In the genomic region with DNA sequence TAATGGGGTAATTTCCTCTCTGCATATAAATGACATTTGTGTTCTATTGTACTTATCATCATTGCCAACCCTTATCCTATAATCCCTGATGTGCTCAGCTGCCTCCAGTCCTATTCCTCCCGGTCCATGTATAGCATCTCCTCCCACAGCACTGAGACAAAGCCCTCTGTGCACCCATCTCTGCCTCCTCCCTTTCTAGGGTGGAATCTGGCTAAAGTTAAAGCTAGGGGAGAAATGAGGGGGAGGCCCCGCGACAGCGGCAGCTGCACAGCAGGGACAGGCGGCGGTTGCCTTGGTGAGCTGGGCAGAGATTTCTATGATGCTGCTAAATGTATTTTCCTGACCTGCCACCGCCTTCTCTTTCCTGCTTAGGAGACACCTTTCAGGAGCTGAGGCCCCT, we compare ENCODE assay signal across 32 cellular contexts. TPM values are rescaled to one million over a fixed set of nuclear protein-coding genes. Genes with fewer than 3 reads are reported as not detected.
A peak's percentile ranks its signal among the peaks of the same experiment; 100 is the strongest.
DNase-seq lines count a peak whose midpoint lies in the region; ATAC-seq and TF ChIP-seq lines count a peak whose summit lies in the region.
"Had no signal": no experiment of that assay in that cellular context is flagged by ENCODE, and none has a peak within 500 bp of the region (broad histone marks: within the 10 kb centered on the region; RNA-seq: fewer than 3 reads in every experiment).

No MANE protein-coding gene starts in this region.

- TF ChIP-seq POLR2A in testis (IDR thresholded peaks at IDR 0.05) (no peak), vagina (IDR thresholded peaks at IDR 0.05) (no peak)

- peaks cover 11% of the 10 kb centered on the region for H3K4me1 Mint-ChIP-seq in endodermal cell
- H3K4me1 Mint-ChIP-seq: T-cell had no signal

- intact Hi-C loops in right cardiac atrium (cut with DNase I) (loop anchor here in 3 of 4 donors (5.0 to 10.0 kb wide), 2 partner anchors 160 to 163 kb away; no protein-coding TSS in a partner anchor), testis (cut with DNase I; ENCODE audit: low total_unique reads) (no loop called here), vagina (cut with DNase I) (no loop called here)

- H3K27me3 Mint-ChIP-seq in endodermal cell (ENCODE audit: insufficient read depth), result peaks cover 16% of the 10 kb centered on the region

- no peak overlapping the region for H3K27ac ChIP-seq in right atrium auricular region
- H3K27ac ChIP-seq in right cardiac atrium (ENCODE audit: low read length), result no peak overlapping the region
- H3K27ac ChIP-seq in endodermal cell (ENCODE audit: low read depth, low read length), result peak overlapping the region; percentile 40
- no peak overlapping the region for H3K27ac ChIP-seq in testis
- no peak overlapping the region for H3K27ac ChIP-seq in vagina
- H3K27ac ChIP-seq: hepatocyte, HL-60, Peyer's patch, thyroid gland had no signal

- peaks cover 0 to 10% of the 10 kb centered on the region in 2 donors for H3K4me1 ChIP-seq in right atrium auricular region
- H3K4me1 ChIP-seq in right cardiac atrium (ENCODE audit: control insufficient read depth, insufficient read depth, low read length), result peaks cover 2% of the 10 kb centered on the region
- H3K4me1 ChIP-seq in endodermal cell (ENCODE audit: control insufficient read depth, insufficient read depth, low read length), result peaks cover 3% of the 10 kb centered on the region
- peaks cover 14% of the 10 kb centered on the region for H3K4me1 ChIP-seq in testis
- peaks cover 13% of the 10 kb centered on the region for H3K4me1 ChIP-seq in vagina
- H3K4me1 ChIP-seq: Peyer's patch, thyroid gland had no signal

- DNase-seq in right atrium auricular region (ENCODE audit: low spot score) (peak; percentile 43), right cardiac atrium (no peak), NCI-H2227 treated with DMSO at 0.1 percent for 48 hours (lab: John Stamatoyannopoulos, UW) (peak; percentile 11), endodermal cell (no peak), testis (peak; percentile 25), vagina (ENCODE audit: extremely low spot score in 2 of 2) (no peak), NCI-H2171 (lab: John Stamatoyannopoulos, UW) (no peak)
- DNase-seq in stimulated activated CD8-positive, alpha-beta memory T cell treated with anti-CD3 and anti-CD28 coated beads, Interleukin-4, amount 100 ng/mL, for 48 hours, result no peak
- DNase-seq: activated CD8-positive, alpha-beta T cell treated with anti-CD3 and anti-CD28 coated beads, Interleukin-2, amount 10 ng/mL, durations not matched to agents 7 days and 5 days; activated effector memory CD4-positive, alpha-beta T cell treated with anti-CD3 and anti-CD28 coated beads, Interleukin-2, amount 50 U/mL, for 16 hours; activated T-cell treated with anti-CD3 and anti-CD28 coated beads for 4 hours; C1 segment of cervical spinal cord; Calu3; effector CD4-positive, alpha-beta T cell; foreskin fibroblast; Karpas-422; MV-4-11; NCI-H446; SIG-M5; stimulated activated CD4-positive, alpha-beta T cell treated with anti-CD3 and anti-CD28 coated beads, Interleukin-12 subunit alpha, Interleukin-12 subunit beta, amount 100 ng/mL, for 4 hours; stimulated activated CD4-positive, alpha-beta T cell treated with anti-CD3 and anti-CD28 coated beads, Interleukin-4, amount 100 ng/mL, for 4 hours; stimulated activated naive CD4-positive, alpha-beta T cell treated with Interleukin-2 at 50 U/mL for 16 hours; T-cell; thyroid gland had no signal

- H3K36me3 Mint-ChIP-seq in endodermal cell (ENCODE audit: low read depth), result no peaks in the 10 kb centered on the region
- H3K36me3 Mint-ChIP-seq: memory B cell, T-cell had no signal

- WGBS in right cardiac atrium, result 51% methylated on average over 7 of the region's 7 CpGs
- WGBS in endodermal cell (ENCODE audit: insufficient coverage in 1 of 2, insufficient read length in 1 of 2), 2 experiments, result 84% methylated on average over 7 of the region's 7 CpGs; no CpG with 5 or more reads in 1 of the 2 experiments
- 40 to 59% methylated on average over 7 of the region's 7 CpGs for WGBS in testis, 2 donors

- no peak for TF ChIP-seq CTCF in right atrium auricular region (IDR thresholded peaks at IDR 0.05)
- TF ChIP-seq CTCF in endodermal cell (conservative IDR thresholded peaks at IDR 0.05), result no peak
- TF ChIP-seq CTCF in testis (IDR thresholded peaks at IDR 0.05), result no peak
- no peak for TF ChIP-seq CTCF in vagina (IDR thresholded peaks at IDR 0.05)

- H3K9me3 ChIP-seq in right atrium auricular region (no peaks in the 10 kb centered on the region), right cardiac atrium (ENCODE audit: control insufficient read depth, low read length) (no peaks in the 10 kb centered on the region), endodermal cell (ENCODE audit: control insufficient read depth, low read length) (no peaks in the 10 kb centered on the region), testis (no peaks in the 10 kb centered on the region), vagina (no peaks in the 10 kb centered on the region)
- H3K9me3 ChIP-seq: Peyer's patch, thyroid gland had no signal

- no peaks in the 10 kb centered on the region for H3K27me3 ChIP-seq in right atrium auricular region
- H3K27me3 ChIP-seq in right cardiac atrium (ENCODE audit: control insufficient read depth, insufficient read depth), result no peaks in the 10 kb centered on the region
- H3K27me3 ChIP-seq in endodermal cell (ENCODE audit: control insufficient read depth, insufficient read depth, low read length, poor library complexity, severe bottlenecking), result no peaks in the 10 kb centered on the region
- H3K27me3 ChIP-seq in testis, result no peaks in the 10 kb centered on the region
- no peaks in the 10 kb centered on the region for H3K27me3 ChIP-seq in vagina
- H3K27me3 ChIP-seq: Peyer's patch had no signal

- no peak for ATAC-seq in right cardiac atrium
- ATAC-seq: activated CD4-positive, CD25-positive, alpha-beta regulatory T cell treated with anti-CD3 and anti-CD28 coated beads, Interleukin-2, amount 50 U/mL, for 24 hours; activated CD8-positive, alpha-beta T cell treated with anti-CD3 and anti-CD28 coated beads, Interleukin-2, amount 10 ng/mL, durations not matched to agents 7 days and 5 days; HCT116; T-cell had no signal

- H3K9me3 Mint-ChIP-seq in endodermal cell, result no peaks in the 10 kb centered on the region
- H3K9me3 Mint-ChIP-seq: memory B cell, T-cell had no signal

- H3K4me3 ChIP-seq in right atrium auricular region (no peak overlapping the region), right cardiac atrium (ENCODE audit: low read length) (no peak overlapping the region), endodermal cell (ENCODE audit: low read length) (no peak overlapping the region), testis (no peak overlapping the region), vagina (no peak overlapping the region)
- H3K4me3 ChIP-seq: hepatocyte, Peyer's patch, thyroid gland had no signal

- no peak overlapping the region for H3K27ac Mint-ChIP-seq in endodermal cell
- H3K27ac Mint-ChIP-seq: activated CD8-positive, alpha-beta T cell treated with anti-CD3 and anti-CD28 coated beads, Interleukin-2, amount 10 ng/mL, durations not matched to agents 7 days and 5 days; memory B cell; T-cell had no signal

- H3K4me3 Mint-ChIP-seq in endodermal cell, result no peak overlapping the region
- H3K4me3 Mint-ChIP-seq: activated CD8-positive, alpha-beta T cell treated with anti-CD3 and anti-CD28 coated beads, Interleukin-2, amount 10 ng/mL, durations not matched to agents 7 days and 5 days; memory B cell; T-cell had no signal

- H3K36me3 ChIP-seq in right atrium auricular region (no peaks in the 10 kb centered on the region), endodermal cell (ENCODE audit: control insufficient read depth, insufficient read depth, low read length) (no peaks in the 10 kb centered on the region), testis (ENCODE audit: low read depth, missing control alignments) (no peaks in the 10 kb centered on the region), vagina (no peaks in the 10 kb centered on the region)
- H3K36me3 ChIP-seq: Peyer's patch, thyroid gland had no signal

- H3K9ac ChIP-seq in endodermal cell (ENCODE audit: extremely low read depth, low read length, poor library complexity, severe bottlenecking), result no peak overlapping the region

RNA-seq across cellular contexts. Expression of gene ZDHHC22, which starts 12.8 kb away (rescaled TPM):
- total RNA-seq in right atrium auricular region (not detected), right cardiac atrium (not detected), endodermal cell (1 to 10 TPM in 1 of 2 donors, under 1 TPM in 1; 0.38 to 1.7 TPM), testis (1 to 10 TPM; 1.7 to 3.2 TPM), vagina (not detected)
- polyA plus RNA-seq in right cardiac atrium (not detected), testis (ENCODE audit: insufficient read depth, low read depth, low replicate concordance) (0.84 TPM)
- polyA plus RNA-seq in endodermal cell (2013, experiment 1 of 2), result 9.5 TPM
- 8.9 TPM for polyA plus RNA-seq in endodermal cell (2013, experiment 2 of 2)
- total RNA-seq: activated CD8-positive, alpha-beta T cell treated with anti-CD3 and anti-CD28 coated beads, Interleukin-2, amount 10 ng/mL, durations not matched to agents 7 days and 5 days; Calu3; hepatocyte; thyroid gland had no signal
- polyA plus RNA-seq: AG04450, esophagus, hepatocyte had no signal

RNA-seq across cellular contexts. Expression of gene TMEM63C, which starts 27.2 kb away (rescaled TPM):
- total RNA-seq in right atrium auricular region (under 1 TPM in 1 of 2 donors, not detected in 1; 0.04 TPM), right cardiac atrium (under 1 TPM in 3 of 4 donors, not detected in 1; 0.03 to 0.23 (median 0.14) TPM), endodermal cell (1 to 10 TPM; 1.1 to 1.6 TPM), testis (10 to 100 TPM; 14.1 to 20.7 TPM), vagina (27.0 TPM)
- polyA plus RNA-seq in right cardiac atrium (0.11 TPM), testis (ENCODE audit: insufficient read depth, low read depth, low replicate concordance) (21.0 TPM)
- 3.0 TPM for polyA plus RNA-seq in endodermal cell (2013, experiment 1 of 2)
- polyA plus RNA-seq in endodermal cell (2013, experiment 2 of 2), result 3.4 TPM
- polyA plus RNA-seq: AG04450 had no signal

RNA-seq across cellular contexts. Expression of gene CIPC, which starts 56.4 kb away (rescaled TPM):
- total RNA-seq in right atrium auricular region (10 to 100 TPM; 64.7 to 87.8 TPM), right cardiac atrium (10 to 100 TPM; 54.3 to 73.1 (median 65.9) TPM), endodermal cell (10 to 100 TPM; 16.2 to 22.5 TPM), testis (10 to 100 TPM; 44.5 to 48.3 TPM), vagina (43.2 TPM)
- polyA plus RNA-seq in right cardiac atrium (28.1 TPM), testis (ENCODE audit: insufficient read depth, low read depth, low replicate concordance) (23.4 TPM)
- polyA plus RNA-seq in endodermal cell (2013, experiment 1 of 2), result 19.9 TPM
- 21.3 TPM for polyA plus RNA-seq in endodermal cell (2013, experiment 2 of 2)

Comparison
In these comparisons a context has a peak if more than half of its experiments do, and no peak if none do; other contexts are left out.
1. DNase-seq: peak in right atrium auricular region (single experiment), NCI-H2227 treated with DMSO at 0.1 percent for 48 hours (single experiment) and testis (single experiment); none in right cardiac atrium (0 of 3), endodermal cell (single experiment), stimulated activated CD8-positive, alpha-beta memory T cell treated with anti-CD3 and anti-CD28 coated beads, Interleukin-4, amount 100 ng/mL, for 48 hours (single experiment), vagina (0 of 2) and NCI-H2171 (single experiment).
2. RNA of gene TMEM63C, which starts 27.2 kb away (total RNA-seq): 27.0 TPM in vagina (single experiment) and 14.1 to 20.7 TPM in testis; 1.1 to 1.6 TPM in endodermal cell, 0.03 to 0.23 TPM in right cardiac atrium and 0.04 TPM in right atrium auricular region; every median in the first group is over 4 times any median in the second.
3. intact Hi-C loops: an anchor here in right cardiac atrium (5.0 to 10.0 kb wide); none called in testis and vagina.